Comparison of ENCODE assay signal across 29 cellular contexts in genomic region chr13:52955505-52955904, GRCh38.
A peak's percentile ranks its signal among the peaks of the same experiment; 100 is the strongest.
DNase-seq lines count a peak whose midpoint lies in the region; ATAC-seq lines count a peak whose summit lies in the region.
"Had no signal": no experiment of that assay in that cellular context is flagged by ENCODE, and none has a peak within 500 bp of the region (broad histone marks: within the 10 kb centered on the region; RNA-seq: fewer than 3 reads in every experiment).

No MANE protein-coding gene starts in this region.

- peak overlapping the region; percentile 11; the same call in 1 of the 2 replicates for H3K27ac ChIP-seq in HUES6 (ENCODE audit: low read depth, low read length)
- H3K27ac ChIP-seq: adrenal gland, parathyroid adenoma, right atrium auricular region, suprapubic skin, upper lobe of left lung had no signal

- no peaks in the 10 kb centered on the region for H3K36me3 ChIP-seq in HUES6 (ENCODE audit: control insufficient read depth, insufficient read depth, low read length)
- H3K36me3 ChIP-seq: adrenal gland, right atrium auricular region, suprapubic skin, upper lobe of left lung had no signal

- H3K9me3 ChIP-seq in HUES6 (ENCODE audit: control insufficient read depth, insufficient read depth, low read depth, low read length): no peaks in the 10 kb centered on the region
- H3K9me3 ChIP-seq: adrenal gland, right atrium auricular region, suprapubic skin, upper lobe of left lung had no signal

- H3K4me3 ChIP-seq in HUES6 (ENCODE audit: low read depth, low read length): peak overlapping the region; percentile 27; the same call in 1 of the 2 replicates
- H3K4me3 ChIP-seq: adrenal gland, right atrium auricular region, suprapubic skin, upper lobe of left lung had no signal

- peaks cover 43% of the 10 kb centered on the region for H3K4me1 ChIP-seq in HUES6 (ENCODE audit: control insufficient read depth, insufficient read depth, low read length)
- H3K4me1 ChIP-seq: adrenal gland, parathyroid adenoma, right atrium auricular region, suprapubic skin, upper lobe of left lung had no signal

- H3K9ac ChIP-seq in HUES6 (ENCODE audit: low read length): no peak overlapping the region
- H3K9ac ChIP-seq: parathyroid adenoma had no signal

- H3K27me3 ChIP-seq in HUES6 (ENCODE audit: control insufficient read depth, insufficient read depth, low read length): no peaks in the 10 kb centered on the region
- H3K27me3 ChIP-seq: adrenal gland, right atrium auricular region, upper lobe of left lung had no signal

- no peak for ATAC-seq in HG03520 (IDR thresholded peaks at IDR 0.05; ENCODE audit: unreplicated experiment)
- ATAC-seq: esophagus mucosa, left colon had no signal

- DNase-seq in ecto neural progenitor cell (ENCODE audit: low spot score) (peak; percentile 62), iPS-NIHi11 (ENCODE audit: low spot score) (peak; percentile 58), retina (peak; percentile 46), OCI-M1 (lab: John Stamatoyannopoulos, UW) (no peak)
- DNase-seq in activated CD4-positive, alpha-beta T cell treated with anti-CD3 and anti-CD28 coated beads for 4 hours: no peak
- DNase-seq: activated CD4-positive, alpha-beta memory T cell treated with anti-CD3 and anti-CD28 coated beads, Interleukin-2, amount 10 ng/mL, durations not matched to agents 7 days and 5 days; activated CD4-positive, CD25-positive, alpha-beta regulatory T cell treated with anti-CD3 and anti-CD28 coated beads, Interleukin-2, amount 50 U/mL, for 72 hours; activated CD8-positive, alpha-beta memory T cell treated with anti-CD3 and anti-CD28 coated beads, Interleukin-2, amount 50 U/mL, for 4 hours; activated naive CD4-positive, alpha-beta T cell treated with Interleukin-2 at 50 U/mL for 16 hours; adrenal gland; C1 segment of cervical spinal cord; central memory CD4-positive, alpha-beta T cell; DND-41; glutamatergic neuron; left colon; mammary epithelial cell; NCI-H1092 treated with DMSO at 0.1 percent for 48 hours; NCI-H187; SHP77 treated with DMSO at 0.1 percent for 48 hours; small intestine; stimulated activated naive CD4-positive, alpha-beta T cell treated with Interleukin-2 at 50 U/mL for 16 hours; T-helper 2 cell; upper lobe of left lung had no signal

Comparison
In these comparisons a context has a peak if more than half of its experiments do, and no peak if none do; other contexts are left out.
1. DNase-seq: peak in ecto neural progenitor cell (single experiment), iPS-NIHi11 (single experiment) and retina (single experiment); none in activated CD4-positive, alpha-beta T cell treated with anti-CD3 and anti-CD28 coated beads for 4 hours (0 of 2) and OCI-M1 (single experiment).